1 cellular context compared by ENCODE assay signal in genomic region chr12:47276253-47277070, GRCh38.
A peak's percentile ranks its signal among the peaks of the same experiment; 100 is the strongest.
TF ChIP-seq lines count a peak whose summit lies in the region.

No MANE protein-coding gene starts in this region.

TF ChIP-seq in A549, 52 proteins besides CTCF, POLR2A, EP300 and RAD21 (continued from another document):
- TF ChIP-seq NPAS2 (CRISPR knock-in tag; IDR thresholded peaks at IDR 0.05; ENCODE audit: borderline replicate concordance) (no peak), GATA3 (IDR thresholded peaks at IDR 0.05; ENCODE audit: borderline replicate concordance) (peak; percentile 52; the same call in 1 of the 2 replicates), FOSL2 (IDR thresholded peaks at IDR 0.05) (no peak), FOSL2 (CRISPR knock-in tag; IDR thresholded peaks at IDR 0.05) (peak; percentile 45; the same call in 1 of the 2 replicates), CEBPB (IDR thresholded peaks at IDR 0.05) (peak; percentile 77 to 98)
